30 cellular contexts compared by ENCODE assay signal in genomic region chr14:35419429-35419841, GRCh38. TPM values are rescaled to one million over a fixed set of nuclear protein-coding genes. Genes with fewer than 3 reads are reported as not detected.
DNase-seq lines count a peak whose midpoint lies in the region; ATAC-seq, FAIRE-seq and TF ChIP-seq lines count a peak whose summit lies in the region.
"Had no signal": no experiment of that assay in that cellular context is flagged by ENCODE, and none has a peak within 500 bp of the region (broad histone marks: within the 10 kb centered on the region; RNA-seq: fewer than 3 reads in every experiment).

No MANE protein-coding gene starts in this region.

- 78 to 86% (median 84%) methylated on average over 7 of the region's 7 CpGs for WGBS in stomach, 5 donors

- intact Hi-C loops in stomach (cut with DNase I; ENCODE audit: low total_unique reads) = no loop called here

- H3K27ac ChIP-seq in astrocyte (ENCODE audit: low read depth, low read length) = peak overlapping the region; percentile 66
- H3K27ac ChIP-seq in foreskin keratinocyte = no peak overlapping the region
- no peak overlapping the region for H3K27ac ChIP-seq in stomach
- H3K27ac ChIP-seq: neutrophil, testis, vagina had no signal

- H4K20me1 ChIP-seq in astrocyte (ENCODE audit: insufficient read depth, low read length) = no peaks in the 10 kb centered on the region

- peak overlapping the region; percentile 53 for H3K9ac ChIP-seq in astrocyte (ENCODE audit: low read length)

- H2AFZ ChIP-seq in astrocyte (ENCODE audit: low read depth, low read length) = peak overlapping the region; percentile 28

- no peak overlapping the region for H3K4me3 ChIP-seq in MG63
- H3K4me3 ChIP-seq in astrocyte (ENCODE audit: insufficient read depth, low read depth, low read length) = peak overlapping the region; percentile 26
- H3K4me3 ChIP-seq in stomach = no peak overlapping the region
- H3K4me3 ChIP-seq: GM12878, testis, vagina had no signal

- H3K4me1 Mint-ChIP-seq in astrocyte (ENCODE audit: low read depth, unreplicated experiment) = peaks cover 23% of the 10 kb centered on the region

- H3K27me3 Mint-ChIP-seq in astrocyte (ENCODE audit: low read depth, unreplicated experiment) = no peaks in the 10 kb centered on the region
- H3K27me3 Mint-ChIP-seq: CD4-positive, alpha-beta memory T cell; stimulated activated naive B cell treated with anti-CD40 and anti-IgM and Interleukin-4, amounts not matched to agents 10 μg/mL and 1 μg/mL and 100 μg/mL, for 72 hours had no signal

- no peaks in the 10 kb centered on the region for H3K9me3 Mint-ChIP-seq in astrocyte (ENCODE audit: unreplicated experiment)
- H3K9me3 Mint-ChIP-seq: activated naive CD4-positive, alpha-beta T cell treated with anti-CD3 and anti-CD28 coated beads, Interleukin-2, amount 50 U/mL, for 72 hours; activated T-helper 17 cell treated with anti-CD3 and anti-CD28 coated beads, Interleukin-2, amount 50 U/mL, for 72 hours; CD4-positive, alpha-beta memory T cell had no signal

- H3K27me3 ChIP-seq in MG63 (no peaks in the 10 kb centered on the region), astrocyte (ENCODE audit: insufficient read depth, low read length) (no peaks in the 10 kb centered on the region), foreskin keratinocyte (no peaks in the 10 kb centered on the region), stomach (no peaks in the 10 kb centered on the region)
- H3K27me3 ChIP-seq: neutrophil, testis, vagina had no signal

- H3K36me3 Mint-ChIP-seq in astrocyte (ENCODE audit: low read depth, unreplicated experiment) = no peaks in the 10 kb centered on the region
- H3K36me3 Mint-ChIP-seq: activated naive CD4-positive, alpha-beta T cell treated with anti-CD3 and anti-CD28 coated beads, Interleukin-2, amount 50 U/mL, for 72 hours; CD4-positive, alpha-beta memory T cell; stimulated activated naive B cell treated with anti-CD40 and anti-IgM and Interleukin-4, amounts not matched to agents 10 μg/mL and 1 μg/mL and 100 μg/mL, for 72 hours had no signal

- no peak overlapping the region for H3K4me3 Mint-ChIP-seq in astrocyte (ENCODE audit: unreplicated experiment)
- H3K4me3 Mint-ChIP-seq: activated T-helper 17 cell treated with anti-CD3 and anti-CD28 coated beads, Interleukin-2, amount 50 U/mL, for 72 hours; CD4-positive, alpha-beta memory T cell; stimulated activated naive B cell treated with anti-CD40 and anti-IgM and Interleukin-4, amounts not matched to agents 10 μg/mL and 1 μg/mL and 100 μg/mL, for 72 hours had no signal

- peak overlapping the region; percentile 75 for H3K4me2 ChIP-seq in astrocyte (ENCODE audit: low read length)

- H3K36me3 ChIP-seq in MG63 (no peaks in the 10 kb centered on the region), astrocyte (ENCODE audit: insufficient read depth, low read length) (no peaks in the 10 kb centered on the region), stomach (no peaks in the 10 kb centered on the region)
- H3K36me3 ChIP-seq: neutrophil, vagina had no signal

- H3K27ac Mint-ChIP-seq in astrocyte (ENCODE audit: unreplicated experiment) = peak overlapping the region; percentile 41
- H3K27ac Mint-ChIP-seq: activated naive CD4-positive, alpha-beta T cell treated with anti-CD3 and anti-CD28 coated beads, Interleukin-2, amount 50 U/mL, for 72 hours; activated T-helper 17 cell treated with anti-CD3 and anti-CD28 coated beads, Interleukin-2, amount 50 U/mL, for 72 hours; stimulated activated naive B cell treated with anti-CD40 and anti-IgM and Interleukin-4, amounts not matched to agents 10 μg/mL and 1 μg/mL and 100 μg/mL, for 72 hours had no signal

- H3K9me3 ChIP-seq in MG63 (no peaks in the 10 kb centered on the region), astrocyte (ENCODE audit: insufficient read depth, low read depth, low read length) (peaks cover 3% of the 10 kb centered on the region), stomach (peaks cover 0 to 5% (median 0%) of the 10 kb centered on the region in 4 donors)
- H3K9me3 ChIP-seq: neutrophil, testis, vagina had no signal

- TF ChIP-seq CTCF in astrocyte (IDR thresholded peaks at IDR 0.05; ENCODE audit: insufficient read depth, low read depth, low read length) (no peak), foreskin keratinocyte (conservative IDR thresholded peaks at IDR 0.05) (no peak), stomach (IDR thresholded peaks at IDR 0.05) (no peak)

- peak; percentile 44 for DNase-seq in EH (ENCODE audit: low read depth)
- peak; percentile 22 for DNase-seq in MG63
- DNase-seq in astrocyte (ENCODE audit: low read depth) = no peak
- DNase-seq in foreskin keratinocyte = peak in 1 of 2 donors; percentile 35
- DNase-seq in stimulated activated CD4-positive, alpha-beta T cell treated with anti-CD3 and anti-CD28 coated beads, Interleukin-15, amount 100 ng/mL, for 24 hours = no peak
- DNase-seq in NCI-H82 treated with DMSO at 0.1 percent for 48 hours (lab: John Stamatoyannopoulos, UW; ENCODE audit: unreplicated experiment) = no peak
- DNase-seq in stomach = no peak
- DNase-seq in DMS53 treated with DMSO at 0.1 percent for 48 hours (lab: John Stamatoyannopoulos, UW; ENCODE audit: unreplicated experiment) = no peak
- DNase-seq: activated CD4-positive, alpha-beta T cell treated with anti-CD3 and anti-CD28 coated beads, Interleukin-2, amount 50 U/mL, for 1 hour; activated CD8-positive, alpha-beta memory T cell treated with anti-CD3 and anti-CD28 coated beads, Interleukin-2, amount 50 U/mL, for 4 hours; aorta; CD4-positive, alpha-beta memory T cell; cerebellar nuclear complex; DMS 273 treated with DMSO at 0.1 percent for 48 hours; effector CD4-positive, alpha-beta T cell; glutamatergic neuron; kidney glomerular epithelial cell; NCI-H1417; NCI-H510A treated with DMSO at 0.1 percent for 48 hours; Right ventricle myocardium superior; small intestine; stimulated activated naive B cell treated with anti-CD40 and anti-IgM and Interleukin-4, amounts not matched to agents 10 μg/mL and 1 μg/mL and 100 μg/mL, for 72 hours; T-helper 1 cell; testis had no signal

- TF ChIP-seq POLR2A in stomach (IDR thresholded peaks at IDR 0.05) = no peak

- peaks cover 28% of the 10 kb centered on the region for H3K4me1 ChIP-seq in astrocyte (ENCODE audit: insufficient read depth, low read length)
- H3K4me1 ChIP-seq in foreskin keratinocyte = peaks cover 10% of the 10 kb centered on the region
- peaks cover 0 to 9% (median 9%) of the 10 kb centered on the region in 4 donors for H3K4me1 ChIP-seq in stomach
- H3K4me1 ChIP-seq: testis, vagina had no signal

- TF ChIP-seq EP300 in stomach (IDR thresholded peaks at IDR 0.05) = no peak

- peak; percentile 45 for ATAC-seq in foreskin keratinocyte
- ATAC-seq: activated naive CD4-positive, alpha-beta T cell treated with anti-CD3 and anti-CD28 coated beads, Interleukin-2, amount 50 U/mL, for 72 hours; activated T-helper 17 cell treated with anti-CD3 and anti-CD28 coated beads, Interleukin-2, amount 50 U/mL, for 72 hours; esophagus mucosa; GM12878; stimulated activated naive B cell treated with anti-CD40 and anti-IgM and Interleukin-4, amounts not matched to agents 10 μg/mL and 1 μg/mL and 100 μg/mL, for 72 hours had no signal

- H3K79me2 ChIP-seq in astrocyte (ENCODE audit: insufficient read depth, low read length) = no peaks in the 10 kb centered on the region

- FAIRE-seq in astrocyte (lab: Jason Lieb, UNC) = no peak
- FAIRE-seq: GM12878, small intestine had no signal

RNA-seq across cellular contexts. Expression of gene NFKBIA, which starts 14.9 kb away (rescaled TPM):
- total RNA-seq in MG63 (2014; rRNA removed; shearing (Covaris generic); ENCODE audit: low replicate concordance) = 37.1 and 76.7 TPM in 2 replicates
- total RNA-seq in astrocyte = 35.5 and 38.1 TPM in 2 replicates
- 83.7 and 106 TPM in 2 replicates for total RNA-seq in foreskin keratinocyte
- polyA plus RNA-seq in foreskin keratinocyte = 60.0 and 69.6 TPM in 2 replicates
- total RNA-seq in stomach = 100 to 1,000 TPM; 166 to 605 (median 226) TPM
- polyA plus RNA-seq in stomach = 100 to 1,000 TPM; 107 to 136 (median 131) TPM

Comparison
In these comparisons a context has a peak if more than half of its experiments do, and no peak if none do; other contexts are left out.
1. DNase-seq: peak in EH (single experiment) and MG63 (single experiment); none in astrocyte (single experiment), stimulated activated CD4-positive, alpha-beta T cell treated with anti-CD3 and anti-CD28 coated beads, Interleukin-15, amount 100 ng/mL, for 24 hours (single experiment), NCI-H82 treated with DMSO at 0.1 percent for 48 hours (single experiment), stomach (single experiment) and DMS53 treated with DMSO at 0.1 percent for 48 hours (single experiment).